Comparison of ENCODE assay signal across 1 cellular context in genomic region chr22:23894710-23895598, GRCh38.
TF ChIP-seq lines count a peak whose summit lies in the region.

No MANE protein-coding gene starts in this region.

TF ChIP-seq in HepG2, 621 proteins besides CTCF, POLR2A, EP300 and RAD21 (continued from another document and continues in another):
- TF ChIP-seq ARNT2 (CRISPR knock-in tag; IDR thresholded peaks at IDR 0.05; ENCODE audit: low read depth) (no peak; the same call in 1 of the 2 replicates), HDAC1 (CRISPR knock-in tag; IDR thresholded peaks at IDR 0.05) (peak; percentile 54), ZMAT5 (CRISPR knock-in tag; IDR thresholded peaks at IDR 0.05; ENCODE audit: borderline replicate concordance, low read depth) (no peak; the same call in 1 of the 2 replicates), ATRX (CRISPR knock-in tag; IDR thresholded peaks at IDR 0.05; ENCODE audit: borderline replicate concordance) (no peak), STAG1 (CRISPR knock-in tag; IDR thresholded peaks at IDR 0.05) (no peak), IKZF1 (IDR thresholded peaks at IDR 0.05) (no peak), PHB2 (IDR thresholded peaks at IDR 0.05; ENCODE audit: partially characterized antibody) (no peak), ASH2L (IDR thresholded peaks at IDR 0.05; ENCODE audit: insufficient read length, low read depth, low read length) (peak; percentile 46), PTBP1 (IDR thresholded peaks at IDR 0.05; ENCODE audit: low read depth, low read length, poor library complexity, severe bottlenecking) (no peak), HNRNPH1 (optimal IDR thresholded peaks at IDR 0.05; ENCODE audit: low read depth, low read length) (no peak), CENPX (CRISPR knock-in tag; IDR thresholded peaks at IDR 0.05) (no peak), ZC3H13 (CRISPR knock-in tag; IDR thresholded peaks at IDR 0.05) (0 out of 2 replicates have a peak, but pooled peaks have one; percentile 21), ZNF160 (CRISPR knock-in tag; IDR thresholded peaks at IDR 0.05) (no peak; the same call in 1 of the 2 replicates), ZNF253 (CRISPR knock-in tag; IDR thresholded peaks at IDR 0.05; ENCODE audit: borderline replicate concordance) (no peak), ZNF580 (CRISPR knock-in tag; IDR thresholded peaks at IDR 0.05; ENCODE audit: borderline replicate concordance, low read depth) (no peak; the same call in 1 of the 2 replicates), ZNF432 (CRISPR knock-in tag; IDR thresholded peaks at IDR 0.05; ENCODE audit: borderline replicate concordance) (no peak), FOXP1 (IDR thresholded peaks at IDR 0.05) (no peak), FOXP1 (CRISPR knock-in tag; IDR thresholded peaks at IDR 0.05) (no peak), ZNF12 (CRISPR knock-in tag; IDR thresholded peaks at IDR 0.05) (peak; percentile 40; the same call in 1 of the 2 replicates), HOXA9 (CRISPR knock-in tag; IDR thresholded peaks at IDR 0.05; ENCODE audit: borderline replicate concordance) (0 out of 2 replicates have a peak, but pooled peaks have one; percentile 87), TBX2 (CRISPR knock-in tag; IDR thresholded peaks at IDR 0.05; ENCODE audit: borderline replicate concordance) (no peak; the same call in 1 of the 2 replicates), DDIT3 (CRISPR knock-in tag; IDR thresholded peaks at IDR 0.05) (no peak), ZNF724P (CRISPR knock-in tag; IDR thresholded peaks at IDR 0.05; ENCODE audit: borderline replicate concordance) (no peak; the same call in 1 of the 2 replicates), SAFB2 (CRISPR knock-in tag; IDR thresholded peaks at IDR 0.05; ENCODE audit: borderline replicate concordance, low read depth) (no peak), PPARG (CRISPR knock-in tag; conservative IDR thresholded peaks at IDR 0.05) (no peak), ARNTL (CRISPR knock-in tag; IDR thresholded peaks at IDR 0.05) (no peak), NR3C1 (CRISPR knock-in tag; IDR thresholded peaks at IDR 0.05) (no peak), RFXANK (CRISPR knock-in tag; IDR thresholded peaks at IDR 0.05) (no peak), ZSCAN9 (CRISPR knock-in tag; IDR thresholded peaks at IDR 0.05; ENCODE audit: borderline replicate concordance) (no peak), PAF1 (CRISPR knock-in tag; IDR thresholded peaks at IDR 0.05) (no peak), ZNF619 (CRISPR knock-in tag; IDR thresholded peaks at IDR 0.05) (no peak), THAP11 (CRISPR knock-in tag; IDR thresholded peaks at IDR 0.05) (0 out of 2 replicates have a peak, but pooled peaks have one; percentile 24), ZNF205 (CRISPR knock-in tag; IDR thresholded peaks at IDR 0.05) (no peak; the same call in 1 of the 2 replicates), ZNF564 (CRISPR knock-in tag; IDR thresholded peaks at IDR 0.05) (no peak; the same call in 1 of the 2 replicates), IKZF4 (CRISPR knock-in tag; IDR thresholded peaks at IDR 0.05; ENCODE audit: borderline replicate concordance, low read depth, not compliant biosample characterization) (peak; percentile 74), CSRNP1 (CRISPR knock-in tag; IDR thresholded peaks at IDR 0.05) (no peak), GFI1 (CRISPR knock-in tag; IDR thresholded peaks at IDR 0.05; ENCODE audit: borderline replicate concordance) (no peak), ZBTB3 (CRISPR knock-in tag; IDR thresholded peaks at IDR 0.05; ENCODE audit: borderline replicate concordance, low read depth) (no peak), THAP7 (CRISPR knock-in tag; IDR thresholded peaks at IDR 0.05) (0 out of 2 replicates have a peak, but pooled peaks have one; percentile 76), HMGXB4 (CRISPR knock-in tag; IDR thresholded peaks at IDR 0.05; ENCODE audit: borderline replicate concordance in 1 of 2, low read depth in 1 of 2) (peak; percentile 76 to 79; a peak in 3 of 4 replicates)
- TF ChIP-seq, protein P1, sequence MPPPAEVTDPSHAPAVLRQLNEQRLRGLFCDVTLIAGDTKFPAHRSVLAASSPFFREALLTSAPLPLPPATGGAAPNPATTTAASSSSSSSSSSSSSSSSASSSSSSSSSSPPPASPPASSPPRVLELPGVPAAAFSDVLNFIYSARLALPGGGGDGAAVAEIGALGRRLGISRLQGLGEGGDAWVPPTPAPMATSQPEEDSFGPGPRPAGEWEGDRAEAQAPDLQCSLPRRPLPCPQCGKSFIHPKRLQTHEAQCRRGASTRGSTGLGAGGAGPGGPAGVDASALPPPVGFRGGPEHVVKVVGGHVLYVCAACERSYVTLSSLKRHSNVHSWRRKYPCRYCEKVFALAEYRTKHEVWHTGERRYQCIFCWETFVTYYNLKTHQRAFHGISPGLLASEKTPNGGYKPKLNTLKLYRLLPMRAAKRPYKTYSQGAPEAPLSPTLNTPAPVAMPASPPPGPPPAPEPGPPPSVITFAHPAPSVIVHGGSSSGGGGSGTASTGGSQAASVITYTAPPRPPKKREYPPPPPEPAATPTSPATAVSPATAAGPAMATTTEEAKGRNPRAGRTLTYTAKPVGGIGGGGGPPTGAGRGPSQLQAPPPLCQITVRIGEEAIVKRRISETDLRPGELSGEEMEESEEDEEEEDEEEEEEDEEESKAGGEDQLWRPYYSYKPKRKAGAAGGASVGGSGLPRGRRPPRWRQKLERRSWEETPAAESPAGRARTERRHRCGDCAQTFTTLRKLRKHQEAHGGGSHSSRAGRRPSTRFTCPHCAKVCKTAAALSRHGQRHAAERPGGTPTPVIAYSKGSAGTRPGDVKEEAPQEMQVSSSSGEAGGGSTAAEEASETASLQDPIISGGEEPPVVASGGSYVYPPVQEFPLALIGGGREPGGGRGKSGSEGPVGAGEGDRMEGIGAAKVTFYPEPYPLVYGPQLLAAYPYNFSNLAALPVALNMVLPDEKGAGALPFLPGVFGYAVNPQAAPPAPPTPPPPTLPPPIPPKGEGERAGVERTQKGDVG (CRISPR knock-in tag; IDR thresholded peaks at IDR 0.05; ENCODE audit: borderline replicate concordance) = no peak
- TF ChIP-seq, protein P2, sequence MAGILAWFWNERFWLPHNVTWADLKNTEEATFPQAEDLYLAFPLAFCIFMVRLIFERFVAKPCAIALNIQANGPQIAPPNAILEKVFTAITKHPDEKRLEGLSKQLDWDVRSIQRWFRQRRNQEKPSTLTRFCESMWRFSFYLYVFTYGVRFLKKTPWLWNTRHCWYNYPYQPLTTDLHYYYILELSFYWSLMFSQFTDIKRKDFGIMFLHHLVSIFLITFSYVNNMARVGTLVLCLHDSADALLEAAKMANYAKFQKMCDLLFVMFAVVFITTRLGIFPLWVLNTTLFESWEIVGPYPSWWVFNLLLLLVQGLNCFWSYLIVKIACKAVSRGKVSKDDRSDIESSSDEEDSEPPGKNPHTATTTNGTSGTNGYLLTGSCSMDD (CRISPR knock-in tag; IDR thresholded peaks at IDR 0.05) = no peak
- TF ChIP-seq, protein P3, sequence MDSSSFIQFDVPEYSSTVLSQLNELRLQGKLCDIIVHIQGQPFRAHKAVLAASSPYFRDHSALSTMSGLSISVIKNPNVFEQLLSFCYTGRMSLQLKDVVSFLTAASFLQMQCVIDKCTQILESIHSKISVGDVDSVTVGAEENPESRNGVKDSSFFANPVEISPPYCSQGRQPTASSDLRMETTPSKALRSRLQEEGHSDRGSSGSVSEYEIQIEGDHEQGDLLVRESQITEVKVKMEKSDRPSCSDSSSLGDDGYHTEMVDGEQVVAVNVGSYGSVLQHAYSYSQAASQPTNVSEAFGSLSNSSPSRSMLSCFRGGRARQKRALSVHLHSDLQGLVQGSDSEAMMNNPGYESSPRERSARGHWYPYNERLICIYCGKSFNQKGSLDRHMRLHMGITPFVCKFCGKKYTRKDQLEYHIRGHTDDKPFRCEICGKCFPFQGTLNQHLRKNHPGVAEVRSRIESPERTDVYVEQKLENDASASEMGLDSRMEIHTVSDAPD (CRISPR knock-in tag; IDR thresholded peaks at IDR 0.05) = no peak; the same call in 1 of the 2 replicates
- TF ChIP-seq, protein P4, sequence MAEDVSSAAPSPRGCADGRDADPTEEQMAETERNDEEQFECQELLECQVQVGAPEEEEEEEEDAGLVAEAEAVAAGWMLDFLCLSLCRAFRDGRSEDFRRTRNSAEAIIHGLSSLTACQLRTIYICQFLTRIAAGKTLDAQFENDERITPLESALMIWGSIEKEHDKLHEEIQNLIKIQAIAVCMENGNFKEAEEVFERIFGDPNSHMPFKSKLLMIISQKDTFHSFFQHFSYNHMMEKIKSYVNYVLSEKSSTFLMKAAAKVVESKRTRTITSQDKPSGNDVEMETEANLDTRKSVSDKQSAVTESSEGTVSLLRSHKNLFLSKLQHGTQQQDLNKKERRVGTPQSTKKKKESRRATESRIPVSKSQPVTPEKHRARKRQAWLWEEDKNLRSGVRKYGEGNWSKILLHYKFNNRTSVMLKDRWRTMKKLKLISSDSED (CRISPR knock-in tag; IDR thresholded peaks at IDR 0.05) = no peak
- TF ChIP-seq, protein P5, sequence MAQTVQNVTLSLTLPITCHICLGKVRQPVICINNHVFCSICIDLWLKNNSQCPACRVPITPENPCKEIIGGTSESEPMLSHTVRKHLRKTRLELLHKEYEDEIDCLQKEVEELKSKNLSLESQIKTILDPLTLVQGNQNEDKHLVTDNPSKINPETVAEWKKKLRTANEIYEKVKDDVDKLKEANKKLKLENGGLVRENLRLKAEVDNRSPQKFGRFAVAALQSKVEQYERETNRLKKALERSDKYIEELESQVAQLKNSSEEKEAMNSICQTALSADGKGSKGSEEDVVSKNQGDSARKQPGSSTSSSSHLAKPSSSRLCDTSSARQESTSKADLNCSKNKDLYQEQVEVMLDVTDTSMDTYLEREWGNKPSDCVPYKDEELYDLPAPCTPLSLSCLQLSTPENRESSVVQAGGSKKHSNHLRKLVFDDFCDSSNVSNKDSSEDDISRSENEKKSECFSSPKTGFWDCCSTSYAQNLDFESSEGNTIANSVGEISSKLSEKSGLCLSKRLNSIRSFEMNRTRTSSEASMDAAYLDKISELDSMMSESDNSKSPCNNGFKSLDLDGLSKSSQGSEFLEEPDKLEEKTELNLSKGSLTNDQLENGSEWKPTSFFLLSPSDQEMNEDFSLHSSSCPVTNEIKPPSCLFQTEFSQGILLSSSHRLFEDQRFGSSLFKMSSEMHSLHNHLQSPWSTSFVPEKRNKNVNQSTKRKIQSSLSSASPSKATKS (CRISPR knock-in tag; IDR thresholded peaks at IDR 0.05) = no peak; the same call in 1 of the 2 replicates
- TF ChIP-seq, protein P6, sequence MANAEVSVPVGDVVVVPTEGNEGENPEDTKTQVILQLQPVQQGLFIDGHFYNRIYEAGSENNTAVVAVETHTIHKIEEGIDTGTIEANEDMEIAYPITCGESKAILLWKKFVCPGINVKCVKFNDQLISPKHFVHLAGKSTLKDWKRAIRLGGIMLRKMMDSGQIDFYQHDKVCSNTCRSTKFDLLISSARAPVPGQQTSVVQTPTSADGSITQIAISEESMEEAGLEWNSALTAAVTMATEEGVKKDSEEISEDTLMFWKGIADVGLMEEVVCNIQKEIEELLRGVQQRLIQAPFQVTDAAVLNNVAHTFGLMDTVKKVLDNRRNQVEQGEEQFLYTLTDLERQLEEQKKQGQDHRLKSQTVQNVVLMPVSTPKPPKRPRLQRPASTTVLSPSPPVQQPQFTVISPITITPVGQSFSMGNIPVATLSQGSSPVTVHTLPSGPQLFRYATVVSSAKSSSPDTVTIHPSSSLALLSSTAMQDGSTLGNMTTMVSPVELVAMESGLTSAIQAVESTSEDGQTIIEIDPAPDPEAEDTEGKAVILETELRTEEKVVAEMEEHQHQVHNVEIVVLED (CRISPR knock-in tag; IDR thresholded peaks at IDR 0.05; ENCODE audit: borderline replicate concordance) = no peak
- TF ChIP-seq, protein P7, sequence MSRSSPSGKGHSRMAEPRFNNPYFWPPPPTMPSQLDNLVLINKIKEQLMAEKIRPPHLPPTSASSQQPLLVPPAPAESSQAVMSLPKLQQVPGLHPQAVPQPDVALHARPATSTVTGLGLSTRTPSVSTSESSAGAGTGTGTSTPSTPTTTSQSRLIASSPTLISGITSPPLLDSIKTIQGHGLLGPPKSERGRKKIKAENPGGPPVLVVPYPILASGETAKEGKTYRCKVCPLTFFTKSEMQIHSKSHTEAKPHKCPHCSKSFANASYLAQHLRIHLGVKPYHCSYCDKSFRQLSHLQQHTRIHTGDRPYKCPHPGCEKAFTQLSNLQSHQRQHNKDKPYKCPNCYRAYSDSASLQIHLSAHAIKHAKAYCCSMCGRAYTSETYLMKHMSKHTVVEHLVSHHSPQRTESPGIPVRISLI (CRISPR knock-in tag; IDR thresholded peaks at IDR 0.05; ENCODE audit: borderline replicate concordance) = 0 out of 2 replicates have a peak, but pooled peaks have one; percentile 26
